8 cellular contexts compared by ENCODE assay signal in genomic region chr2:106193977-106194778, GRCh38. TPM values are rescaled to one million over a fixed set of nuclear protein-coding genes. Genes with fewer than 3 reads are reported as not detected.
DNase-seq lines count a peak whose midpoint lies in the region; ATAC-seq and TF ChIP-seq lines count a peak whose summit lies in the region.

TSS of gene UXS1 (minus strand) at chr2:106194301. CDS start at chr2:106194241, 60 bp downstream.

- peaks cover 4% of the 10 kb centered on the region for H3K27me3 Mint-ChIP-seq in chondrocyte (ENCODE audit: low read depth)

- peak; percentile 79 for TF ChIP-seq POLR2A in GM19099 (IDR thresholded peaks at IDR 0.05; ENCODE audit: extremely low read depth, insufficient read length, low read depth)

- TF ChIP-seq CTCF in AG10803 (conservative IDR thresholded peaks at IDR 0.05; ENCODE audit: low read length) = no peak
- TF ChIP-seq CTCF in chondrocyte (IDR thresholded peaks at IDR 0.05) = no peak
- no peak for TF ChIP-seq CTCF in kidney epithelial cell (IDR thresholded peaks at IDR 0.05; ENCODE audit: insufficient read depth, low read length, poor library complexity, severe bottlenecking)

- H3K9me3 Mint-ChIP-seq in chondrocyte (ENCODE audit: low read depth) = no peaks in the 10 kb centered on the region

- H3K4me3 Mint-ChIP-seq in chondrocyte (ENCODE audit: unreplicated experiment) = peak within 1 kb of the TSS; percentile 88

- H3K36me3 ChIP-seq in kidney epithelial cell (ENCODE audit: control insufficient read depth, insufficient read depth, low read length) = no peaks in the 10 kb centered on the region

- H3K27me3 ChIP-seq in kidney epithelial cell (ENCODE audit: control insufficient read depth, insufficient read depth, low read length) = no peaks in the 10 kb centered on the region

- H3K4me1 Mint-ChIP-seq in chondrocyte (ENCODE audit: low read depth) = peaks cover 32% of the 10 kb centered on the region

- H3K4me3 ChIP-seq in AG10803 (ENCODE audit: low read length) (peak within 1 kb of the TSS; percentile 93), kidney epithelial cell (ENCODE audit: low read depth, low read length) (peak within 1 kb of the TSS; percentile 87)

- peak; percentile 96 for DNase-seq in AG10803 (ENCODE audit: low read depth)
- peak; percentile 92 for DNase-seq in NCI-H510A (lab: John Stamatoyannopoulos, UW)
- DNase-seq in activated CD4-positive, alpha-beta T cell treated with anti-CD3 and anti-CD28 coated beads for 24 hours (ENCODE audit: low read depth in 2 of 2) = peak; percentile 97 to 99
- peak; percentile 98 for DNase-seq in chondrocyte (ENCODE audit: low spot score)
- peak; percentile 81 for DNase-seq in kidney epithelial cell (ENCODE audit: low read depth)
- DNase-seq in stimulated activated CD4-positive, alpha-beta T cell treated with anti-CD3 and anti-CD28 coated beads, Interleukin-15, amount 100 ng/mL, for 48 hours (ENCODE audit: low read depth in 2 of 2) = peak; percentile 96 to 97

- H3K27ac Mint-ChIP-seq in chondrocyte (ENCODE audit: unreplicated experiment) = peak within 1 kb of the TSS; percentile 78

- peak; percentile 77 for ATAC-seq in HG03432 (IDR thresholded peaks at IDR 0.05; ENCODE audit: unreplicated experiment)

- no peaks in the 10 kb centered on the region for H3K36me3 Mint-ChIP-seq in chondrocyte (ENCODE audit: low read depth)

RNA-seq across cellular contexts. Expression of gene UXS1, which starts in this region (rescaled TPM):
- total RNA-seq in chondrocyte (19.7 to 36.6 TPM (median 21.1 TPM) in 3 replicates), kidney epithelial cell (73.3 and 110 TPM in 2 replicates)

Comparison
In these comparisons a context has a peak if more than half of its experiments do, and no peak if none do; other contexts are left out.
1. Peak in every context shown above with its lines: DNase-seq, ATAC-seq and H3K4me3 ChIP-seq.